ENCODE assay signal across 12 cellular contexts in the genomic region with DNA sequence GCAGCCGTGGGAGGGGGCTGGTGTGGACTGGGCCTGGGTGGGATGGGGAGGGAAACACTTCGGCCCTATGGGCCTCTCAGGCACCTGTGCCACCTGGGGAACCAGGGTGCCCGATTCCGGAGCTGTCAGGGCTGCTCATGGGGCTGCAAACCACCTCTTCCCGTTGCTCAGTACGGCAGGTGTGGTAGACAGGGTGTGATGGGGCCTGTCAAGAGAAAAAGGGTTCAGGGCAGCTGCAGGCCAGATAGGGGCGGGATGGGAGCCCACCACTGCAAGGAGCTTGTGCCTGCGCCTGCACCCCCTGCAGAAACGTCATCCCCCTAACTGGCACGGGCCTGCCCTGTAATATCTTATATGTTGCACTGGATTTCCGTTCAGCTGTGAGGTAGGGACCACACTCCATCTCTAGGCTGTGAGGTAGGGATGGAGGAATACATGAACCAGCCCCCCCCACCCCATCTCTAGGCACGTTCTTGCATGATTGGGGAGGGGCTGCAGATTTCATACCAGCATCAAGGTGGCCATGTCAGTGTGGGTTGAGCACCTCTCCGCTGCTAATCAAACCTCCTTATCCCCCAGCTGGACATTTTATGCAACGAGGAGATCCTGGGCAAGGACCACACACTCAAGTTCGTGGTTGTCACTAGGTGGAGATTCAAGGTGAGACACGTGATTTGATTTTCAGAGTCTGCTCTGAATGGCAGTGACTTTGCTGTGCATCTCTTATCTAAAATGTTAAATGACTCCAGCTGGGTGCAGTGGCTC. TPM values are rescaled to one million over a fixed set of nuclear protein-coding genes. Genes with fewer than 3 reads are reported as not detected.
A peak's percentile ranks its signal among the peaks of the same experiment; 100 is the strongest.
DNase-seq lines count a peak whose midpoint lies in the region; TF ChIP-seq lines count a peak whose summit lies in the region.
"Had no signal": no experiment of that assay in that cellular context is flagged by ENCODE, and none has a peak within 500 bp of the region (broad histone marks: within the 10 kb centered on the region; RNA-seq: fewer than 3 reads in every experiment).

No MANE protein-coding gene starts in this region.

- DNase-seq in RWPE1 (ENCODE audit: low spot score) (no peak), endothelial cell (ENCODE audit: low spot score) (no peak), neuronal stem cell (ENCODE audit: low spot score) (no peak), NCI-H526 treated with DMSO at 0.1 percent for 48 hours (lab: John Stamatoyannopoulos, UW) (no peak), GM10248 (ENCODE audit: extremely low spot score) (no peak), mesothelial cell of epicardium (ENCODE audit: low spot score in 2 of 2, unreplicated experiment in 2 of 2) (no peak)
- DNase-seq: brain microvascular endothelial cell; stimulated activated CD4-positive, alpha-beta T cell treated with anti-CD3 and anti-CD28 coated beads, Interleukin-1b, Interleukin-23, amount 100 ng/mL, for 48 hours; upper lobe of right lung had no signal

- no peak overlapping the region for H3K18ac ChIP-seq in neuronal stem cell (ENCODE audit: low read length)

- TF ChIP-seq CTCF in RWPE1 (conservative IDR thresholded peaks at IDR 0.05; ENCODE audit: low read depth) (no peak), endothelial cell (IDR thresholded peaks at IDR 0.05; ENCODE audit: unreplicated experiment) (no peak), GM10248 (IDR thresholded peaks at IDR 0.05; ENCODE audit: control extremely low read depth, extremely low read depth, low read depth, missing control alignments) (no peak), mesothelial cell of epicardium (IDR thresholded peaks at IDR 0.05; ENCODE audit: unreplicated experiment) (no peak)

- H3K36me3 Mint-ChIP-seq in endothelial cell (ENCODE audit: low read depth, unreplicated experiment) (peaks cover 68% of the 10 kb centered on the region), mesothelial cell of epicardium (peaks cover 67% of the 10 kb centered on the region)

- H3K9me3 Mint-ChIP-seq in endothelial cell (ENCODE audit: unreplicated experiment) (peaks cover 6% of the 10 kb centered on the region), mesothelial cell of epicardium (peaks cover 8% of the 10 kb centered on the region)
- H3K9me3 Mint-ChIP-seq: activated T-helper 2 cell treated with anti-CD3 and anti-CD28 coated beads, Interferon-gamma antibody, Interleukin-2, Interleukin-4, amounts not matched to agents 10 μg/mL and 5 μg/mL and 100 μg/mL, durations not matched to agents 14 hours and 24 hours and 36 hours had no signal

- H3K27ac ChIP-seq in RWPE1: peak overlapping the region; percentile 75
- H3K27ac ChIP-seq in neuronal stem cell (replicated peaks; ENCODE audit: low read length): no peak overlapping the region
- H3K27ac ChIP-seq: prostate gland, upper lobe of right lung had no signal

- H3K4ac ChIP-seq in neuronal stem cell (ENCODE audit: low read length): no peak overlapping the region

- no peak overlapping the region for H2AK5ac ChIP-seq in neuronal stem cell (ENCODE audit: low read depth, low read length)

- H3K27me3 Mint-ChIP-seq in endothelial cell (ENCODE audit: unreplicated experiment) (peaks cover 37% of the 10 kb centered on the region), mesothelial cell of epicardium (ENCODE audit: low read depth) (no peaks in the 10 kb centered on the region)

- H3K9me3 ChIP-seq in neuronal stem cell (replicated peaks in 1 of 2; ENCODE audit: control insufficient read depth in 2 of 2, insufficient read depth in 1 of 2, low read depth in 1 of 2, low read length in 2 of 2): peaks cover 29 to 58% of the 10 kb centered on the region in 2 donors
- H3K9me3 ChIP-seq: prostate gland, upper lobe of right lung had no signal

- peaks cover 0 to 1% of the 10 kb centered on the region in 2 donors for H3K4me1 ChIP-seq in neuronal stem cell (ENCODE audit: control insufficient read depth in 2 of 2, insufficient read depth in 1 of 2, low read depth in 1 of 2, low read length in 2 of 2)
- H3K4me1 ChIP-seq: prostate gland, upper lobe of right lung had no signal

- POLR2A ChIA-PET in RWPE1 (lab: Yijun Ruan, JAX; ENCODE audit: low non-redundant PET) (no interaction called here), GM10248 (lab: Yijun Ruan, JAX) (interaction anchor here (0.5 kb wide), 1 partner anchor 1961 kb away, joined by 3 read pairs; no protein-coding TSS in a partner anchor)

- peak overlapping the region; percentile 75 for H3K23ac ChIP-seq in neuronal stem cell (ENCODE audit: low read depth, low read length, poor library complexity)

- peak overlapping the region; percentile 56 for H3K4me3 Mint-ChIP-seq in endothelial cell (ENCODE audit: unreplicated experiment)
- H3K4me3 Mint-ChIP-seq in mesothelial cell of epicardium: no peak overlapping the region

- CTCF ChIA-PET in RWPE1 (lab: Yijun Ruan, JAX): no interaction called here
- CTCF ChIA-PET in GM10248 (lab: Yijun Ruan, JAX): interaction anchor here (0.9 to 5.7 kb wide), 2 partner anchors 11 to 23 kb away, joined by 3 to 28 read pairs; no protein-coding TSS in a partner anchor

- no peak overlapping the region for H2BK15ac ChIP-seq in neuronal stem cell (ENCODE audit: low read length)

- no CpG with 5 or more reads among the region's 16 CpGs for WGBS in neuronal stem cell (ENCODE audit: extremely low coverage in 2 of 2, insufficient read length in 2 of 2, insufficient replicate concordance in 1 of 2), 2 donors

- no peak overlapping the region for H2BK5ac ChIP-seq in neuronal stem cell (ENCODE audit: low read length)

- no peaks in the 10 kb centered on the region for H3K27me3 ChIP-seq in neuronal stem cell (ENCODE audit: control insufficient read depth in 3 of 3, insufficient read depth in 3 of 3, low read depth in 1 of 3, low read length in 3 of 3)
- H3K27me3 ChIP-seq: brain microvascular endothelial cell, upper lobe of right lung had no signal

- H3K36me3 ChIP-seq in neuronal stem cell (replicated peaks in 1 of 2; ENCODE audit: control insufficient read depth in 2 of 2, insufficient read depth in 2 of 2, low read length in 2 of 2): peaks cover 71 to 98% of the 10 kb centered on the region in 2 donors
- H3K36me3 ChIP-seq: prostate gland had no signal

- H2BK12ac ChIP-seq in neuronal stem cell (ENCODE audit: low read length): no peak overlapping the region

- TF ChIP-seq POLR2A in GM18526 (IDR thresholded peaks at IDR 0.05; ENCODE audit: extremely low read depth, insufficient read length): peak; percentile 8

- H3K9ac ChIP-seq in neuronal stem cell (ENCODE audit: low read depth, low read length, poor library complexity): no peak overlapping the region

- H3K14ac ChIP-seq in neuronal stem cell (ENCODE audit: low read length): no peak overlapping the region

- peaks cover 57% of the 10 kb centered on the region for H3K4me1 Mint-ChIP-seq in endothelial cell (ENCODE audit: unreplicated experiment)
- no peaks in the 10 kb centered on the region for H3K4me1 Mint-ChIP-seq in mesothelial cell of epicardium

- H3K27ac Mint-ChIP-seq in endothelial cell (ENCODE audit: unreplicated experiment): peak overlapping the region; percentile 57
- no peak overlapping the region for H3K27ac Mint-ChIP-seq in mesothelial cell of epicardium
- H3K27ac Mint-ChIP-seq: activated T-helper 2 cell treated with anti-CD3 and anti-CD28 coated beads, Interferon-gamma antibody, Interleukin-2, Interleukin-4, amounts not matched to agents 10 μg/mL and 5 μg/mL and 100 μg/mL, durations not matched to agents 14 hours and 24 hours and 36 hours had no signal

- no peak overlapping the region for H4K8ac ChIP-seq in neuronal stem cell (ENCODE audit: low read depth, low read length)

- H3K4me3 ChIP-seq in neuronal stem cell (ENCODE audit: low read length in 2 of 2): no peak overlapping the region
- H3K4me3 ChIP-seq: prostate gland, upper lobe of right lung had no signal

- H3K4me2 ChIP-seq in neuronal stem cell (ENCODE audit: insufficient read depth, low read length, poor library complexity, severe bottlenecking): no peak overlapping the region

- H2BK120ac ChIP-seq in neuronal stem cell (ENCODE audit: low read depth, low read length): peak overlapping the region; percentile 4

- no peak overlapping the region for H4K91ac ChIP-seq in neuronal stem cell (ENCODE audit: low read depth, low read length, poor library complexity)

- no peak overlapping the region for H2AFZ ChIP-seq in neuronal stem cell (ENCODE audit: low read length)

- H3K79me1 ChIP-seq in neuronal stem cell (ENCODE audit: low read depth, low read length): peaks cover 3% of the 10 kb centered on the region

RNA-seq across cellular contexts. Expression of a gene that starts 59.0 kb away (rescaled TPM):
- total RNA-seq in endothelial cell (ENCODE audit: unreplicated experiment): 84.5 TPM
- polyA plus RNA-seq in neuronal stem cell (2013, experiment 1 of 2): 40.8 TPM
- polyA plus RNA-seq in neuronal stem cell (2013, experiment 2 of 2): 42.5 TPM
- total RNA-seq in mesothelial cell of epicardium: 88.1 to 93.4 TPM (median 90.9 TPM) in 3 replicates
